In genomic region chr7:130879191-130879590, GRCh38 we compare ENCODE assay signal across 15 cellular contexts.
DNase-seq lines count a peak whose midpoint lies in the region; ATAC-seq, FAIRE-seq and TF ChIP-seq lines count a peak whose summit lies in the region.
"Had no signal": no experiment of that assay in that cellular context is flagged by ENCODE, and none has a peak within 500 bp of the region (broad histone marks: within the 10 kb centered on the region; RNA-seq: fewer than 3 reads in every experiment).

No MANE protein-coding gene starts in this region.

- H4K20me1 ChIP-seq in astrocyte (ENCODE audit: insufficient read depth, low read length), result peaks cover 85% of the 10 kb centered on the region

- peak overlapping the region; percentile 24 for H3K27ac ChIP-seq in astrocyte (ENCODE audit: low read depth, low read length)
- H3K27ac ChIP-seq: tibial artery had no signal

- H3K79me2 ChIP-seq in astrocyte (ENCODE audit: insufficient read depth, low read length), result peaks cover 96% of the 10 kb centered on the region

- H3K9ac ChIP-seq in astrocyte (ENCODE audit: low read length), result no peak overlapping the region

- no peak for TF ChIP-seq CTCF in astrocyte (IDR thresholded peaks at IDR 0.05; ENCODE audit: insufficient read depth, low read depth, low read length)

- peak overlapping the region; percentile 2 for H3K4me2 ChIP-seq in astrocyte (ENCODE audit: low read length)

- H3K9me3 Mint-ChIP-seq in activated T-cell treated with anti-CD3 and anti-CD28 coated beads, Interleukin-2, amount 50 U/mL, for 24 hours, result no peaks in the 10 kb centered on the region
- no peaks in the 10 kb centered on the region for H3K9me3 Mint-ChIP-seq in astrocyte (ENCODE audit: unreplicated experiment)
- H3K9me3 Mint-ChIP-seq in stimulated activated effector memory CD8-positive, alpha-beta T cell treated with anti-CD3 and anti-CD28 coated beads, Interleukin-12 subunit alpha, Interleukin-12 subunit beta, amount 100 ng/mL, for 72 hours, result no peaks in the 10 kb centered on the region
- H3K9me3 Mint-ChIP-seq: H9 had no signal

- no peaks in the 10 kb centered on the region for H3K9me3 ChIP-seq in astrocyte (ENCODE audit: insufficient read depth, low read depth, low read length)
- H3K9me3 ChIP-seq: spleen, tibial artery had no signal

- ATAC-seq in stimulated activated effector memory CD8-positive, alpha-beta T cell treated with anti-CD3 and anti-CD28 coated beads, Interleukin-12 subunit alpha, Interleukin-12 subunit beta, amount 100 ng/mL, for 72 hours, result no peak
- no peak for ATAC-seq in HG03439 (IDR thresholded peaks at IDR 0.05; ENCODE audit: unreplicated experiment)

- H3K4me1 ChIP-seq in astrocyte (ENCODE audit: insufficient read depth, low read length), result peaks cover 9% of the 10 kb centered on the region

- no peak for FAIRE-seq in astrocyte (lab: Jason Lieb, UNC)

- H3K4me3 Mint-ChIP-seq in activated T-cell treated with anti-CD3 and anti-CD28 coated beads, Interleukin-2, amount 50 U/mL, for 24 hours, result no peak overlapping the region
- H3K4me3 Mint-ChIP-seq in astrocyte (ENCODE audit: unreplicated experiment), result no peak overlapping the region
- no peak overlapping the region for H3K4me3 Mint-ChIP-seq in stimulated activated effector memory CD8-positive, alpha-beta T cell treated with anti-CD3 and anti-CD28 coated beads, Interleukin-12 subunit alpha, Interleukin-12 subunit beta, amount 100 ng/mL, for 72 hours
- H3K4me3 Mint-ChIP-seq: H9 had no signal

- no peaks in the 10 kb centered on the region for H3K27me3 ChIP-seq in astrocyte (ENCODE audit: insufficient read depth, low read length)
- H3K27me3 ChIP-seq: spleen, tibial artery had no signal

- no peak for DNase-seq in activated T-cell treated with anti-CD3 and anti-CD28 coated beads, Interleukin-2, amount 50 U/mL, for 24 hours
- no peak for DNase-seq in activated T-cell treated with anti-CD3 and anti-CD28 coated beads, Interleukin-2, amount 50 U/mL, for 1 hour
- DNase-seq in NCI-H2227 (lab: John Stamatoyannopoulos, UW; ENCODE audit: unreplicated experiment) (peak; percentile 48), astrocyte (ENCODE audit: low read depth) (no peak), SIG-M5 (lab: John Stamatoyannopoulos, UW) (no peak), DMS153 (lab: John Stamatoyannopoulos, UW) (no peak)
- no peak for DNase-seq in stimulated activated effector memory CD8-positive, alpha-beta T cell treated with anti-CD3 and anti-CD28 coated beads, Interleukin-12 subunit alpha, Interleukin-12 subunit beta, amount 100 ng/mL, for 72 hours (ENCODE audit: low spot score in 2 of 2)
- DNase-seq: activated T-cell treated with anti-CD3 and anti-CD28 coated beads, Interleukin-2, amount 50 U/mL, for 48 hours; H9; Karpas-422; NCI-H1930; nucleus accumbens; spleen; tibial artery had no signal

- peaks cover 82% of the 10 kb centered on the region for H3K36me3 ChIP-seq in astrocyte (ENCODE audit: insufficient read depth, low read length)

- H3K27ac Mint-ChIP-seq in activated T-cell treated with anti-CD3 and anti-CD28 coated beads, Interleukin-2, amount 50 U/mL, for 24 hours, result peak overlapping the region; percentile 73
- peak overlapping the region; percentile 30 for H3K27ac Mint-ChIP-seq in astrocyte (ENCODE audit: unreplicated experiment)
- H3K27ac Mint-ChIP-seq in stimulated activated effector memory CD8-positive, alpha-beta T cell treated with anti-CD3 and anti-CD28 coated beads, Interleukin-12 subunit alpha, Interleukin-12 subunit beta, amount 100 ng/mL, for 72 hours, result peak overlapping the region; percentile 66
- H3K27ac Mint-ChIP-seq: H9 had no signal

- peaks cover 95% of the 10 kb centered on the region for H3K36me3 Mint-ChIP-seq in activated T-cell treated with anti-CD3 and anti-CD28 coated beads, Interleukin-2, amount 50 U/mL, for 24 hours (ENCODE audit: low read depth)
- H3K36me3 Mint-ChIP-seq in astrocyte (ENCODE audit: low read depth, unreplicated experiment), result peaks cover 44% of the 10 kb centered on the region
- no peaks in the 10 kb centered on the region for H3K36me3 Mint-ChIP-seq in stimulated activated effector memory CD8-positive, alpha-beta T cell treated with anti-CD3 and anti-CD28 coated beads, Interleukin-12 subunit alpha, Interleukin-12 subunit beta, amount 100 ng/mL, for 72 hours

- H3K27me3 Mint-ChIP-seq in activated T-cell treated with anti-CD3 and anti-CD28 coated beads, Interleukin-2, amount 50 U/mL, for 24 hours, result no peaks in the 10 kb centered on the region
- no peaks in the 10 kb centered on the region for H3K27me3 Mint-ChIP-seq in astrocyte (ENCODE audit: low read depth, unreplicated experiment)

- no peak overlapping the region for H3K4me3 ChIP-seq in astrocyte (ENCODE audit: insufficient read depth, low read depth, low read length)
- H3K4me3 ChIP-seq: spleen, tibial artery had no signal

- H2AFZ ChIP-seq in astrocyte (ENCODE audit: low read depth, low read length), result no peak overlapping the region

- peaks cover 67% of the 10 kb centered on the region for H3K4me1 Mint-ChIP-seq in activated T-cell treated with anti-CD3 and anti-CD28 coated beads, Interleukin-2, amount 50 U/mL, for 24 hours (ENCODE audit: low read depth)
- peaks cover 53% of the 10 kb centered on the region for H3K4me1 Mint-ChIP-seq in astrocyte (ENCODE audit: low read depth, unreplicated experiment)
- peaks cover 51% of the 10 kb centered on the region for H3K4me1 Mint-ChIP-seq in stimulated activated effector memory CD8-positive, alpha-beta T cell treated with anti-CD3 and anti-CD28 coated beads, Interleukin-12 subunit alpha, Interleukin-12 subunit beta, amount 100 ng/mL, for 72 hours
